3 cellular contexts compared by ENCODE assay signal in genomic region chr17:47212458-47212857, GRCh38.
TF ChIP-seq lines count a peak whose summit lies in the region.

No MANE protein-coding gene starts in this region.

TF ChIP-seq in A549, 52 proteins besides CTCF, POLR2A, EP300 and RAD21:
- TF ChIP-seq ZC3H11A (IDR thresholded peaks at IDR 0.05): no peak
- peak; percentile 89 for TF ChIP-seq MAFK (IDR thresholded peaks at IDR 0.05; ENCODE audit: partially characterized antibody)

TF ChIP-seq in H1, 55 proteins besides CTCF, POLR2A, EP300 and RAD21:
- TF ChIP-seq ZNF274 (IDR thresholded peaks at IDR 0.05; ENCODE audit: borderline replicate concordance, extremely low read depth, low read length) (no peak), RXRA (IDR thresholded peaks at IDR 0.05; ENCODE audit: insufficient read depth, low read depth, low read length) (no peak), SP2 (IDR thresholded peaks at IDR 0.05; ENCODE audit: low read length) (no peak), MAFK (IDR thresholded peaks at IDR 0.05; ENCODE audit: low read depth, low read length) (0 out of 2 replicates have a peak, but pooled peaks have one; percentile 6), CREB1 (IDR thresholded peaks at IDR 0.05) (no peak)

TF ChIP-seq in SK-N-SH treated with all-trans-retinoic acid at 6 μM for 48 hours, 23 proteins besides CTCF, POLR2A, EP300 and RAD21:
- TF ChIP-seq ISL1 (CRISPR knock-in tag; IDR thresholded peaks at IDR 0.05) (no peak), ZNF565 (CRISPR knock-in tag; conservative IDR thresholded peaks at IDR 0.05; ENCODE audit: low read depth) (no peak), ZNF70 (CRISPR knock-in tag; IDR thresholded peaks at IDR 0.05) (no peak), ZFP30 (CRISPR knock-in tag; IDR thresholded peaks at IDR 0.05) (no peak), PATZ1 (CRISPR knock-in tag; IDR thresholded peaks at IDR 0.05; ENCODE audit: borderline replicate concordance) (no peak), SNAI2 (CRISPR knock-in tag; IDR thresholded peaks at IDR 0.05) (no peak), OSR1 (CRISPR knock-in tag; IDR thresholded peaks at IDR 0.05) (no peak), TOX (CRISPR knock-in tag; IDR thresholded peaks at IDR 0.05; ENCODE audit: borderline replicate concordance) (no peak), ZFP3 (CRISPR knock-in tag; IDR thresholded peaks at IDR 0.05) (no peak), ESRRG (CRISPR knock-in tag; IDR thresholded peaks at IDR 0.05) (no peak), TSHZ2 (CRISPR knock-in tag; IDR thresholded peaks at IDR 0.05) (no peak), CREB5 (CRISPR knock-in tag; IDR thresholded peaks at IDR 0.05; ENCODE audit: low read depth) (no peak), BACH2 (CRISPR knock-in tag; IDR thresholded peaks at IDR 0.05; ENCODE audit: borderline replicate concordance) (no peak), PPARA (CRISPR knock-in tag; IDR thresholded peaks at IDR 0.05; ENCODE audit: borderline replicate concordance) (no peak), ARNTL (CRISPR knock-in tag; IDR thresholded peaks at IDR 0.05; ENCODE audit: borderline replicate concordance, low read depth) (no peak), TCF4 (CRISPR knock-in tag; IDR thresholded peaks at IDR 0.05; ENCODE audit: borderline replicate concordance) (no peak), ZC3H10 (CRISPR knock-in tag; IDR thresholded peaks at IDR 0.05) (no peak), ZNF8 (CRISPR knock-in tag; IDR thresholded peaks at IDR 0.05) (no peak), RARB (CRISPR knock-in tag; IDR thresholded peaks at IDR 0.05) (no peak)
